ENCODE assay signal across 8 cellular contexts in genomic region chrX:71622347-71623104, GRCh38. TPM values are rescaled to one million over a fixed set of nuclear protein-coding genes. Genes with fewer than 3 reads are reported as not detected.
DNase-seq lines count a peak whose midpoint lies in the region; ATAC-seq and TF ChIP-seq lines count a peak whose summit lies in the region.

No MANE protein-coding gene starts in this region.

- H3K36me3 ChIP-seq in naive thymus-derived CD4-positive, alpha-beta T cell (ENCODE audit: control insufficient read depth in 2 of 3, insufficient read depth in 3 of 3, low read length in 3 of 3): no peaks in the 10 kb centered on the region
- no peaks in the 10 kb centered on the region for H3K36me3 ChIP-seq in suprapubic skin

- peaks cover 43 to 46% of the 10 kb centered on the region in 2 donors for H3K4me1 ChIP-seq in naive thymus-derived CD4-positive, alpha-beta T cell (ENCODE audit: control insufficient read depth in 2 of 2, insufficient read depth in 2 of 2, low read length in 2 of 2)
- H3K4me1 ChIP-seq in suprapubic skin: peaks cover 13% of the 10 kb centered on the region

- WGBS in suprapubic skin: 52% methylated on average over 14 of the region's 15 CpGs

- TF ChIP-seq EP300 in suprapubic skin (IDR thresholded peaks at IDR 0.05): no peak

- TF ChIP-seq POLR2A in suprapubic skin (IDR thresholded peaks at IDR 0.05): no peak

- no peaks in the 10 kb centered on the region for H3K9me3 ChIP-seq in naive thymus-derived CD4-positive, alpha-beta T cell (ENCODE audit: control insufficient read depth in 2 of 3, low read length in 3 of 3)
- no peaks in the 10 kb centered on the region for H3K9me3 ChIP-seq in suprapubic skin

- peak overlapping the region; percentile 95 for H3K27ac Mint-ChIP-seq in activated T-cell treated with anti-CD3 and anti-CD28 coated beads, Interleukin-2, amount 50 U/mL, for 24 hours
- peak overlapping the region; percentile 71 to 92 (median 80) for H3K27ac Mint-ChIP-seq in naive thymus-derived CD4-positive, alpha-beta T cell

- H3K27me3 Mint-ChIP-seq in activated T-cell treated with anti-CD3 and anti-CD28 coated beads, Interleukin-2, amount 50 U/mL, for 24 hours: peaks cover 26% of the 10 kb centered on the region
- no peaks in the 10 kb centered on the region for H3K27me3 Mint-ChIP-seq in naive thymus-derived CD4-positive, alpha-beta T cell

- H3K9me3 Mint-ChIP-seq in activated T-cell treated with anti-CD3 and anti-CD28 coated beads, Interleukin-2, amount 50 U/mL, for 24 hours: no peaks in the 10 kb centered on the region
- no peaks in the 10 kb centered on the region for H3K9me3 Mint-ChIP-seq in naive thymus-derived CD4-positive, alpha-beta T cell

- peak in 1 of 2 donors; percentile 13 for TF ChIP-seq CTCF in suprapubic skin (IDR thresholded peaks at IDR 0.05)

- intact Hi-C loops in naive thymus-derived CD4-positive, alpha-beta T cell (cut with micrococcal nuclease): loop anchor here (1.0 to 2.0 kb wide), 3 partner anchors 13 to 30 kb away; no protein-coding TSS in a partner anchor

- no peak overlapping the region for H3K27ac ChIP-seq in naive thymus-derived CD4-positive, alpha-beta T cell (ENCODE audit: low read depth, low read length)
- no peak overlapping the region for H3K27ac ChIP-seq in suprapubic skin

- POLR2A ChIA-PET in naive thymus-derived CD4-positive, alpha-beta T cell (lab: Charles Lee): interaction anchor here (0.7 to 1.8 kb wide), 2 partner anchors 15 to 256 kb away, joined by 3 to 4 read pairs; partner anchors contain the start of gene TAF1

- ATAC-seq in GM18511 (IDR thresholded peaks at IDR 0.05; ENCODE audit: unreplicated experiment) (peak; percentile 54), HG02798 (IDR thresholded peaks at IDR 0.05; ENCODE audit: poor library complexity, unreplicated experiment) (peak; percentile 57), esophagus mucosa (peak; percentile 71)
- ATAC-seq in naive thymus-derived CD4-positive, alpha-beta T cell: peak; percentile 75

- H3K4me1 Mint-ChIP-seq in activated T-cell treated with anti-CD3 and anti-CD28 coated beads, Interleukin-2, amount 50 U/mL, for 24 hours (ENCODE audit: low read depth): peaks cover 67% of the 10 kb centered on the region
- peaks cover 25 to 71% (median 56%) of the 10 kb centered on the region in 7 donors for H3K4me1 Mint-ChIP-seq in naive thymus-derived CD4-positive, alpha-beta T cell

- peak; percentile 44 for DNase-seq in NCI-H510A treated with DMSO at 0.1 percent for 48 hours (lab: John Stamatoyannopoulos, UW)
- peak; percentile 79 for DNase-seq in activated T-cell treated with anti-CD3 and anti-CD28 coated beads, Interleukin-2, amount 50 U/mL, for 24 hours
- DNase-seq in naive thymus-derived CD4-positive, alpha-beta T cell: peak in 7 of 9 donors; percentile 12 to 61 (median 25)
- DNase-seq in suprapubic skin (ENCODE audit: low spot score in 2 of 2): peak; percentile 78 to 81
- DNase-seq in SKM-1 treated with dmso at 0.1 percent for 144 hours (lab: John Stamatoyannopoulos, UW; ENCODE audit: unreplicated experiment): no peak

- CTCF ChIA-PET in naive thymus-derived CD4-positive, alpha-beta T cell (lab: Charles Lee): interaction anchor here (0.6 to 2.3 kb wide), 3 partner anchors 28 to 204 kb away, joined by 3 to 5 read pairs (median 5); no protein-coding TSS in a partner anchor

- peaks cover 14% of the 10 kb centered on the region for H3K36me3 Mint-ChIP-seq in activated T-cell treated with anti-CD3 and anti-CD28 coated beads, Interleukin-2, amount 50 U/mL, for 24 hours (ENCODE audit: low read depth)
- H3K36me3 Mint-ChIP-seq in naive thymus-derived CD4-positive, alpha-beta T cell: peaks cover 0 to 15% (median 0%) of the 10 kb centered on the region in 5 donors

- H3K4me3 Mint-ChIP-seq in activated T-cell treated with anti-CD3 and anti-CD28 coated beads, Interleukin-2, amount 50 U/mL, for 24 hours: peak overlapping the region; percentile 72
- peak overlapping the region in 9 of 10 donors; percentile 5 to 73 (median 47) for H3K4me3 Mint-ChIP-seq in naive thymus-derived CD4-positive, alpha-beta T cell

- peak overlapping the region; percentile 24 for H3K4me3 ChIP-seq in naive thymus-derived CD4-positive, alpha-beta T cell (ENCODE audit: low read length)
- H3K4me3 ChIP-seq in suprapubic skin: no peak overlapping the region

- H3K27me3 ChIP-seq in naive thymus-derived CD4-positive, alpha-beta T cell (ENCODE audit: control insufficient read depth in 2 of 2, insufficient read depth in 2 of 2, low read length in 2 of 2): no peaks in the 10 kb centered on the region
- no peaks in the 10 kb centered on the region for H3K27me3 ChIP-seq in suprapubic skin

RNA-seq across cellular contexts. Expression of gene CXCR3, which starts 4.2 kb away (rescaled TPM):
- not detected for total RNA-seq in esophagus mucosa
- total RNA-seq in naive thymus-derived CD4-positive, alpha-beta T cell: 10 to 100 TPM in 1 of 5 experiments, 1 to 10 TPM in 4; 1.1 to 70.5 (median 1.5) TPM
- 1 to 10 TPM in 1 of 2 donors, under 1 TPM in 1; 0.84 to 1.5 TPM for polyA plus RNA-seq in naive thymus-derived CD4-positive, alpha-beta T cell
- total RNA-seq in suprapubic skin: under 1 TPM in 2 of 4 donors, not detected in 2; 0.29 to 0.30 TPM

RNA-seq across cellular contexts. Expression of gene GCNA, which starts 44.3 kb away (rescaled TPM):
- total RNA-seq in esophagus mucosa (0.68 TPM), suprapubic skin (1 to 10 TPM in 2 of 4 donors, under 1 TPM in 2; 0.47 to 5.5 (median 0.99) TPM)
- 10 to 100 TPM in 2 of 5 experiments, 1 to 10 TPM in 3; 2.5 to 14.7 (median 6.4) TPM for total RNA-seq in naive thymus-derived CD4-positive, alpha-beta T cell
- under 1 TPM; 0.08 to 0.84 TPM for polyA plus RNA-seq in naive thymus-derived CD4-positive, alpha-beta T cell
